ENCODE assay signal across 8 cellular contexts in genomic region chr12:110581951-110582285, GRCh38. TPM values are rescaled to one million over a fixed set of nuclear protein-coding genes. Genes with fewer than 3 reads are reported as not detected.
A peak's percentile ranks its signal among the peaks of the same experiment; 100 is the strongest.
DNase-seq lines count a peak whose midpoint lies in the region; ATAC-seq and TF ChIP-seq lines count a peak whose summit lies in the region.

No MANE protein-coding gene starts in this region.

- H3K36me3 ChIP-seq in DND-41 (ENCODE audit: insufficient read depth, low read length) = peaks cover 6% of the 10 kb centered on the region; the same call in 1 of the 2 replicates
- H3K36me3 ChIP-seq in OCI-LY1 (ENCODE audit: insufficient read depth, low read length) = no peaks in the 10 kb centered on the region; the same call in 1 of the 2 replicates
- no peaks in the 10 kb centered on the region for H3K36me3 ChIP-seq in endocrine pancreas (ENCODE audit: control insufficient read depth, insufficient read depth, low read length)

- peak overlapping the region; percentile 71 for H3K9ac ChIP-seq in DND-41 (ENCODE audit: low read depth, low read length)
- peak overlapping the region; percentile 92 for H3K9ac ChIP-seq in OCI-LY1 (ENCODE audit: low read length)
- H3K9ac ChIP-seq in endocrine pancreas (ENCODE audit: control insufficient read depth, insufficient read depth, low read length) = peak overlapping the region; percentile 52

- peak overlapping the region; percentile 68 for H3K27ac ChIP-seq in DND-41 (ENCODE audit: low read length)
- peak overlapping the region; percentile 82 for H3K27ac ChIP-seq in OCI-LY1 (ENCODE audit: low read depth, low read length, poor library complexity, severe bottlenecking)

- peaks cover 5% of the 10 kb centered on the region for H3K36me3 Mint-ChIP-seq in nephron progenitor cell (ENCODE audit: low read depth)

- H4K20me1 ChIP-seq in DND-41 (ENCODE audit: insufficient read depth, low read length) (peaks cover 37% of the 10 kb centered on the region), OCI-LY1 (ENCODE audit: insufficient read depth, low read length) (no peaks in the 10 kb centered on the region)

- DNase-seq in DND-41 (peak; percentile 12), nephron progenitor cell (no peak), occipital lobe (lab: John Stamatoyannopoulos, UW) (no peak), NCI-H345 (lab: John Stamatoyannopoulos, UW) (no peak), CD1c-positive myeloid dendritic cell (ENCODE audit: extremely low spot score) (no peak)

- H3K9me3 ChIP-seq in DND-41 (ENCODE audit: insufficient read depth, low read length, severe bottlenecking) (no peaks in the 10 kb centered on the region), OCI-LY1 (ENCODE audit: low read length) (no peaks in the 10 kb centered on the region), endocrine pancreas (ENCODE audit: control insufficient read depth, low read length) (no peaks in the 10 kb centered on the region)

- ATAC-seq in DND-41 (ENCODE audit: insufficient read depth, low read depth) (no peak), GM19328 (IDR thresholded peaks at IDR 0.05; ENCODE audit: unreplicated experiment) (no peak)

- H3K4me3 ChIP-seq in DND-41 (ENCODE audit: low read depth in 1 of 2, low read length in 2 of 2) (peak overlapping the region; percentile 62 to 86), OCI-LY1 (ENCODE audit: low read depth, low read length, poor library complexity, severe bottlenecking) (peak overlapping the region; percentile 98), endocrine pancreas (ENCODE audit: control insufficient read depth, insufficient read depth, low read length) (peak overlapping the region; percentile 71)

- TF ChIP-seq CTCF in DND-41 (IDR thresholded peaks at IDR 0.05; ENCODE audit: borderline replicate concordance, extremely low read depth, low read length, poor library complexity, severe bottlenecking) (no peak), OCI-LY1 (IDR thresholded peaks at IDR 0.05; ENCODE audit: low read length) (no peak), nephron progenitor cell (IDR thresholded peaks at IDR 0.05) (no peak)

- H3K79me2 ChIP-seq in DND-41 (ENCODE audit: insufficient read depth, low read length) = peaks cover 67% of the 10 kb centered on the region
- peaks cover 59% of the 10 kb centered on the region for H3K79me2 ChIP-seq in OCI-LY1 (ENCODE audit: insufficient read depth, low read length)

- H3K27ac Mint-ChIP-seq in nephron progenitor cell = peak overlapping the region; percentile 16

- H2AFZ ChIP-seq in DND-41 (ENCODE audit: low read depth, low read length) (0 out of 2 replicates have a peak overlapping the region, but pooled peaks have one; percentile 59), OCI-LY1 (ENCODE audit: low read length) (no peak overlapping the region)

- peaks cover 48% of the 10 kb centered on the region for H3K4me1 Mint-ChIP-seq in nephron progenitor cell

- peaks cover 13% of the 10 kb centered on the region for H3K27me3 Mint-ChIP-seq in nephron progenitor cell (ENCODE audit: low read depth, poor library complexity)

- H3K9me3 Mint-ChIP-seq in nephron progenitor cell = no peaks in the 10 kb centered on the region

- H3K4me3 Mint-ChIP-seq in nephron progenitor cell = peak overlapping the region; percentile 90

- H3K27me3 ChIP-seq in DND-41 (ENCODE audit: insufficient read depth, low read length, poor library complexity) = no peaks in the 10 kb centered on the region
- H3K27me3 ChIP-seq in OCI-LY1 (ENCODE audit: insufficient read depth, low read length) = no peaks in the 10 kb centered on the region
- no peaks in the 10 kb centered on the region for H3K27me3 ChIP-seq in endocrine pancreas (ENCODE audit: control insufficient read depth, insufficient read depth, low read length)

- no peaks in the 10 kb centered on the region for H3K9me2 ChIP-seq in OCI-LY1 (ENCODE audit: low read depth, low read length)

- H3K4me2 ChIP-seq in DND-41 (ENCODE audit: insufficient read depth, low read length) (peak overlapping the region; percentile 90), OCI-LY1 (ENCODE audit: low read length) (peak overlapping the region; percentile 88)

- peaks cover 59% of the 10 kb centered on the region for H3K4me1 ChIP-seq in DND-41 (ENCODE audit: insufficient read depth, low read length)
- H3K4me1 ChIP-seq in OCI-LY1 (ENCODE audit: insufficient read depth, low read length, severe bottlenecking) = peaks cover 73% of the 10 kb centered on the region
- H3K4me1 ChIP-seq in endocrine pancreas (ENCODE audit: control insufficient read depth, insufficient read depth, low read length) = peaks cover 3% of the 10 kb centered on the region

- no peaks in the 10 kb centered on the region for H3F3A ChIP-seq in OCI-LY1 (ENCODE audit: insufficient read depth, low read length)

RNA-seq across cellular contexts. Expression of gene PPTC7, which starts 1.2 kb away (rescaled TPM):
- total RNA-seq in occipital lobe = 10.3 TPM

RNA-seq across cellular contexts. Expression of gene TCTN1, which starts 32.0 kb away (rescaled TPM):
- 38.1 TPM for total RNA-seq in occipital lobe
